ENCODE assay signal across 8 cellular contexts in the genomic region with DNA sequence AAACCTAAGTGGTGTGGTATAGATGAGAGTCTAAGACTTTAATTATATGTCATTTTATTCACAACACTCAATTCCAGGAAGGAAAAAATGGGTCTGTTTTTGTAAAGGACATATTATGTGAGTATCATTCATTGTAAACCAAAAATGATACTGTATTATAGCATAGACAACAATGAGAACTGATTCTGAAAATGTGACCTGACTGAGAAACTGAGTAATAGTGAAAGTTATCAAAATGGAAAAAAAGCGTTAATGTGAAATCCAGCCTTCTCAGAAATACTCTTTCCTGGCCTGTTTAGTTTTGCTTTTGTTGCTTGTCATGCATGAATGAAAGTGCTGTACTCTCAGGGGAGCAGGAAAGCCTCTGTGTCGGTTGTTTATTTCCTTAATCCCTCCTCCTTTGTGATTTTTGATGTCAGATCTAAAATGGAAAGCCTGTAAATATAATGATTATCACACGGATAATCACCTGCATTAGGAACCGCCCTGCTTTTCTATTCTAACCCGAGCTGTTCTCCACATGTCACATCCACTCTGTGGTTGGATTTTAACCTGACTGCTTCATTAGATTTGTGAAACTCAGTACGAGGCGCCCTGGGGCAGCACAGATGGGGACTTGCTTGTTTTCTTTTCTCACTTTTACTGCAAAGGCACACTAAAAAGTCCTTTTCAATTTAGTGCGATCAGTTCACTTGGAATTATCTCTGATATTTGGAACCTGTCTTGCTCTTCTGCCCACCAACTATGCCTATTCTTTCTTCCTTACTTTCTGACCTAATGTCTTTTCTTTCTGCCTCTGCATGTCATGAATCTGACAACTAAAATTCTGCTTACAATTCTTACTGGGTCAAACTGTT.
DNase-seq lines count a peak whose midpoint lies in the region; ATAC-seq lines count a peak whose summit lies in the region.

No MANE protein-coding gene starts in this region.

- peaks cover 21% of the 10 kb centered on the region for H3K4me1 ChIP-seq in effector memory CD4-positive, alpha-beta T cell (ENCODE audit: control insufficient read depth, insufficient read depth, low read length, poor library complexity, severe bottlenecking)

- ATAC-seq in GM21529 (IDR thresholded peaks at IDR 0.05; ENCODE audit: unreplicated experiment): peak; percentile 70

- H3K9me3 ChIP-seq in KOPT-K1 (ENCODE audit: insufficient read depth, low read length, poor library complexity, severe bottlenecking): peaks cover 9% of the 10 kb centered on the region
- no peaks in the 10 kb centered on the region for H3K9me3 ChIP-seq in effector memory CD4-positive, alpha-beta T cell (ENCODE audit: control insufficient read depth, low read length)

- no peaks in the 10 kb centered on the region for H3K36me3 ChIP-seq in KOPT-K1 (ENCODE audit: insufficient read depth, low read length)
- no peaks in the 10 kb centered on the region for H3K36me3 ChIP-seq in effector memory CD4-positive, alpha-beta T cell (ENCODE audit: control insufficient read depth, insufficient read depth, low read length)

- DNase-seq in Daoy (ENCODE audit: low read depth): peak; percentile 4
- DNase-seq in activated CD4-positive, alpha-beta T cell treated with anti-CD3 and anti-CD28 coated beads for 4 hours: peak; percentile 25 to 30
- DNase-seq in effector memory CD4-positive, alpha-beta T cell: peak in 2 of 3 donors; percentile 13 to 25
- peak; percentile 25 for DNase-seq in pons (ENCODE audit: low spot score)
- no peak for DNase-seq in cortex of kidney (lab: John Stamatoyannopoulos, UW)
- no peak for DNase-seq in KG1 (lab: John Stamatoyannopoulos, UW)

- peak overlapping the region; percentile 90 for H3K27ac ChIP-seq in KOPT-K1 (ENCODE audit: low read depth, low read length, poor library complexity, severe bottlenecking)
- peak overlapping the region; percentile 71 for H3K27ac ChIP-seq in effector memory CD4-positive, alpha-beta T cell (ENCODE audit: insufficient read depth, low read length, poor library complexity, severe bottlenecking)

- peak overlapping the region; percentile 30 for H3K4me3 ChIP-seq in effector memory CD4-positive, alpha-beta T cell (ENCODE audit: insufficient read depth, low read depth, low read length, poor library complexity, severe bottlenecking)

- no peaks in the 10 kb centered on the region for H3K27me3 ChIP-seq in effector memory CD4-positive, alpha-beta T cell (replicated peaks; ENCODE audit: control insufficient read depth, insufficient read depth, low read length, poor library complexity, severe bottlenecking)

Comparison
In these comparisons a context has a peak if more than half of its experiments do, and no peak if none do; other contexts are left out.
1. DNase-seq: peak in Daoy (single experiment), activated CD4-positive, alpha-beta T cell treated with anti-CD3 and anti-CD28 coated beads for 4 hours (2 of 2), effector memory CD4-positive, alpha-beta T cell (2 of 3) and pons (single experiment); none in cortex of kidney (single experiment) and KG1 (single experiment).